In the genomic region with DNA sequence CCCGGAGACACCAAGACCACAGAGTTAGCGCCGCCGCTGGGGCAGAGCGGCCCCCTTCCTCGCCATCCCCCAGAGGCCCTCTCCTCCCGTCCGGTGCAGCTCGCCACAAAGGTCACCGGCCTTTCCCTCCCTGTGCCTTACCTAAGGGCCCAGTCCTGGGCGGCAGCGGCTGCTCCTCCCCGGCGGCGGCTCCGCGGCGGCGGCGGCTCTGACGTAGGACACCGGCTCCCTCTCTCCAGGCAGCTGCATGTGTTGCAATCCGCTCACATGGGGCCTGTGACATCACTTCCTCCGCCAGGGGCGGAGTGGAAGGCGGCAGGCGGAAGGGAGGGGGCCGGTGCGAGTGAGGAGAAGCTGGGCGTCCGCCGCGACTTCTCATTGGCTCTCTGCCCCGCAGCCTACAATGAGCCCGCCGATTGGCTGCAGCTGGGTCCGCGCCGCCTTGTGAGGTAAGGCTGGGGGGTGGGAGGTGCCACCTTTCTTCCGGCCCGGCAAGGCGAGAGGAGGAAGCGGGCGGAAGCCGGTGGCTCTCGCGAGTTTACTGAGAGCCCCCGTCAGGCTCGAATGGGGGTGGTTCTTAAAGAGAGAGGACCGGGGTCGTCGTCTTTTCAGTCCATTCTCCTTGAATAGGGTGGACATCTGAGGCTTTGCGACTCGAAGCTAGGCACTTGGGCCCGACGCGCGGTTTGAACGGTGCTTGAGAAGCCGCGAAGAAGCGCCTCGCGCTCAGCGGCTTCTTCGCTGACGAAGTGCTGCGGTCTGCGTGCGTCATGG, we compare ENCODE assay signal across 8 cellular contexts.
DNase-seq lines count a peak whose midpoint lies in the region; ATAC-seq and FAIRE-seq lines count a peak whose summit lies in the region.

A gene (minus strand): TSS at position 281 of the 774 bp plus-strand sequence. CDS start 318 bp downstream, outside the sequence.

- peak; percentile 83 for DNase-seq in COLO829 (ENCODE audit: low spot score)
- peak; percentile 97 for DNase-seq in HTR-8/SVneo (ENCODE audit: insufficient read length, low spot score)
- peak; percentile 98 for DNase-seq in NOMO-1 treated with dmso at 0.1 percent for 144 hours (lab: John Stamatoyannopoulos, UW; ENCODE audit: unreplicated experiment)
- DNase-seq in activated CD8-positive, alpha-beta memory T cell treated with anti-CD3 and anti-CD28 coated beads for 48 hours (ENCODE audit: low read depth in 2 of 3, low spot score in 2 of 3), result peak; percentile 90 to 99 (median 97)
- peak; percentile 99 for DNase-seq in effector memory CD8-positive, alpha-beta T cell
- DNase-seq in memory B cell (ENCODE audit: low spot score in 2 of 2), result peak; percentile 95 to 98
- DNase-seq in stimulated activated CD8-positive, alpha-beta memory T cell treated with anti-CD3 and anti-CD28 coated beads, Interleukin-12 subunit alpha, Interleukin-12 subunit beta, amount 100 ng/mL, for 24 hours (ENCODE audit: extremely low read depth), result peak; percentile 99

- peak within 1 kb of the TSS; percentile 85 to 95 for H3K4me3 Mint-ChIP-seq in effector memory CD8-positive, alpha-beta T cell
- peak within 1 kb of the TSS; percentile 96 for H3K4me3 Mint-ChIP-seq in memory B cell

- peak; percentile 84 for ATAC-seq in GM21367 (IDR thresholded peaks at IDR 0.05; ENCODE audit: unreplicated experiment)
- ATAC-seq in effector memory CD8-positive, alpha-beta T cell (replicated peaks), result peak; percentile 86
- peak; percentile 82 for ATAC-seq in memory B cell (ENCODE audit: low read depth)

- peak within 1 kb of the TSS; percentile 97 to 100 for H3K27ac Mint-ChIP-seq in effector memory CD8-positive, alpha-beta T cell
- peak within 1 kb of the TSS; percentile 99 for H3K27ac Mint-ChIP-seq in memory B cell

- H3K9me3 Mint-ChIP-seq in effector memory CD8-positive, alpha-beta T cell, result no peaks in the 10 kb centered on the region
- no peaks in the 10 kb centered on the region for H3K9me3 Mint-ChIP-seq in memory B cell

- peaks cover 45 to 64% of the 10 kb centered on the region in 2 donors for H3K4me1 Mint-ChIP-seq in effector memory CD8-positive, alpha-beta T cell (ENCODE audit: low read depth in 2 of 2)
- H3K4me1 Mint-ChIP-seq in memory B cell, result peaks cover 47% of the 10 kb centered on the region

- peaks cover 37% of the 10 kb centered on the region for H3K36me3 Mint-ChIP-seq in effector memory CD8-positive, alpha-beta T cell (ENCODE audit: insufficient read depth)
- peaks cover 2% of the 10 kb centered on the region for H3K36me3 Mint-ChIP-seq in memory B cell

- H3K27me3 Mint-ChIP-seq in effector memory CD8-positive, alpha-beta T cell, result no peaks in the 10 kb centered on the region
- H3K27me3 Mint-ChIP-seq in memory B cell, result no peaks in the 10 kb centered on the region

- peak; percentile 97 for FAIRE-seq in HTR-8/SVneo (lab: Jason Lieb, UNC)

Comparison
In these comparisons a context has a peak if more than half of its experiments do, and no peak if none do; other contexts are left out.
1. Peak in every context shown above with its lines: DNase-seq and ATAC-seq.